In the genomic region with DNA sequence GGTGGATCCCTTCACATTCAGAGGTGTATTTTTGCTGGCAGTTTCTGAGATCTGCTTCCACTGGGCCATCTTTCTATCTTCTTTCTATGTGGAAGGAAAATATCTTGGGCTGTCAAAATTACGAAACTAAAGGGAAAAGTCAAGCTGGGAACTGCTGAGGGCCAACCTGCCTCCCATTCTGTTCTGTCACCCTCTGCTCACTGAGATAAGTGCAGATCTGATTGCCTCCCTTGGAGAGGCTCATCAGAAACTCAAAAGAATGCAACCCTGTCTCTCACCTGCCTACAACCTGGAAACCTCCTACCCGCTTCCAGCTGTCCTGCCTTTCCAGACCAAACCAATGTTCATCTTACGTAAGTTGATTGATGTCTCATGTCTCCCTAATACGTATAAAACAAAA, we compare ENCODE assay signal across 9 cellular contexts. TPM values are rescaled to one million over a fixed set of nuclear protein-coding genes. Genes with fewer than 3 reads are reported as not detected.
"Had no signal": no experiment of that assay in that cellular context is flagged by ENCODE, and none has a peak within 500 bp of the region (broad histone marks: within the 10 kb centered on the region; RNA-seq: fewer than 3 reads in every experiment).

No MANE protein-coding gene starts in this region.

- H3K9me3 ChIP-seq: HAP-1 had no signal

- DNase-seq: GM23248, H7, HFFc6, IMR-90 had no signal

- H3K9ac ChIP-seq: GM23248 had no signal

- H3K27ac Mint-ChIP-seq: HFFc6 had no signal

- H3K4me1 ChIP-seq: HAP-1 had no signal

- H3K27ac ChIP-seq: GM23248 had no signal

- H3K36me3 ChIP-seq: HAP-1 had no signal

- H3K4me3 Mint-ChIP-seq: HFFc6 had no signal

- H3K4me3 ChIP-seq: GM23248, HAP-1, K562 had no signal

- ATAC-seq: HCT116, K562 had no signal

- H3K9me3 Mint-ChIP-seq: HFFc6 had no signal

RNA-seq across cellular contexts. Expression of a gene that starts 26.5 kb away (rescaled TPM):
- total RNA-seq: GM23248, H4, H7, HFFc6, HT-29, IMR-90, K562 had no signal
- polyA plus RNA-seq: GM23248, IMR-90, K562 had no signal

RNA-seq across cellular contexts. Expression of a gene that starts 26.8 kb away (rescaled TPM):
- total RNA-seq: GM23248, H4, HFFc6, HT-29, IMR-90, K562 had no signal
- polyA plus RNA-seq: GM23248, IMR-90 had no signal
